Comparison of ENCODE assay signal across 8 cellular contexts in genomic region chr17:77420476-77420803, GRCh38.
DNase-seq lines count a peak whose midpoint lies in the region; ATAC-seq, FAIRE-seq and TF ChIP-seq lines count a peak whose summit lies in the region.

No MANE protein-coding gene starts in this region.

- H3K4me3 ChIP-seq in HepG2 (replicated peaks in 1 of 3; ENCODE audit: insufficient read depth in 1 of 3, low read depth in 2 of 3, low read length in 3 of 3) (no peak overlapping the region), suprapubic skin (no peak overlapping the region)

- no peak overlapping the region for H3K27ac ChIP-seq in HepG2 (ENCODE audit: extremely low read length, insufficient read depth, low read length)
- peak overlapping the region; percentile 20 for H3K27ac ChIP-seq in suprapubic skin

- TF ChIP-seq RAD21 in HepG2 (CRISPR knock-in tag; IDR thresholded peaks at IDR 0.05), result no peak

- no peak overlapping the region for H2AFZ ChIP-seq in HepG2 (ENCODE audit: low read length)

- no peak overlapping the region for H3K4me2 ChIP-seq in HepG2 (ENCODE audit: low read depth, low read length)

- H3K4me1 Mint-ChIP-seq in activated T-cell treated with anti-CD3 and anti-CD28 coated beads, Interleukin-2, amount 50 U/mL, for 4 hours (ENCODE audit: low read depth), result peaks cover 58% of the 10 kb centered on the region
- peaks cover 36% of the 10 kb centered on the region for H3K4me1 Mint-ChIP-seq in activated T-helper 2 cell treated with anti-CD3 and anti-CD28 coated beads, Interferon-gamma antibody, Interleukin-2, Interleukin-4, amounts not matched to agents 10 μg/mL and 5 μg/mL and 100 μg/mL, durations not matched to agents 14 hours and 24 hours and 36 hours (ENCODE audit: low read depth)

- H3K4me3 Mint-ChIP-seq in activated T-cell treated with anti-CD3 and anti-CD28 coated beads, Interleukin-2, amount 50 U/mL, for 4 hours, result peak overlapping the region; percentile 73
- peak overlapping the region; percentile 40 for H3K4me3 Mint-ChIP-seq in activated T-helper 2 cell treated with anti-CD3 and anti-CD28 coated beads, Interferon-gamma antibody, Interleukin-2, Interleukin-4, amounts not matched to agents 10 μg/mL and 5 μg/mL and 100 μg/mL, durations not matched to agents 14 hours and 24 hours and 36 hours (ENCODE audit: low read depth)

- 76% methylated on average over 5 of the region's 5 CpGs for WGBS in HepG2 (ENCODE audit: low lambda C conversion rate)
- WGBS in suprapubic skin, result 49% methylated on average over 5 of the region's 5 CpGs

- H3K4me1 ChIP-seq in HepG2 (ENCODE audit: insufficient read depth, low read length) (peaks cover 58% of the 10 kb centered on the region), suprapubic skin (peaks cover 82% of the 10 kb centered on the region)

- in situ Hi-C loops in HepG2 (cut with HindIII; ENCODE audit: extremely low pct_ligation_motif_present, low pct_unique_long_range_greater_than_20kb), result no loop called here

- H3K36me3 ChIP-seq in HepG2 (replicated peaks in 1 of 2; ENCODE audit: control insufficient read depth in 1 of 2, insufficient read depth in 2 of 2, low read length in 2 of 2) (peaks cover 46 to 72% of the 10 kb centered on the region in 2 experiments), suprapubic skin (no peaks in the 10 kb centered on the region)

- H3K9me3 Mint-ChIP-seq in activated T-cell treated with anti-CD3 and anti-CD28 coated beads, Interleukin-2, amount 50 U/mL, for 4 hours, result no peaks in the 10 kb centered on the region
- H3K9me3 Mint-ChIP-seq in activated T-helper 2 cell treated with anti-CD3 and anti-CD28 coated beads, Interferon-gamma antibody, Interleukin-2, Interleukin-4, amounts not matched to agents 10 μg/mL and 5 μg/mL and 100 μg/mL, durations not matched to agents 14 hours and 24 hours and 36 hours, result no peaks in the 10 kb centered on the region

- no peak overlapping the region for H3K9ac ChIP-seq in HepG2 (ENCODE audit: insufficient read depth, low read depth, low read length)

- intact Hi-C loops in activated T-helper 2 cell treated with anti-CD3 and anti-CD28 coated beads, Interferon-gamma antibody, Interleukin-2, Interleukin-4, amounts not matched to agents 10 μg/mL and 5 μg/mL and 100 μg/mL, durations not matched to agents 14 hours and 24 hours and 36 hours (cut with micrococcal nuclease), result no loop called here
- intact Hi-C loops in HepG2 (cut with micrococcal nuclease; ENCODE audit: unreplicated experiment), result no loop called here

- no peaks in the 10 kb centered on the region for H3K36me3 Mint-ChIP-seq in activated T-cell treated with anti-CD3 and anti-CD28 coated beads, Interleukin-2, amount 50 U/mL, for 4 hours (ENCODE audit: insufficient read depth)
- H3K36me3 Mint-ChIP-seq in activated T-helper 2 cell treated with anti-CD3 and anti-CD28 coated beads, Interferon-gamma antibody, Interleukin-2, Interleukin-4, amounts not matched to agents 10 μg/mL and 5 μg/mL and 100 μg/mL, durations not matched to agents 14 hours and 24 hours and 36 hours (ENCODE audit: low read depth), result peaks cover 8% of the 10 kb centered on the region

- H3K79me2 ChIP-seq in HepG2 (ENCODE audit: insufficient read depth, low read length), result peaks cover 36% of the 10 kb centered on the region

- TF ChIP-seq POLR2A in HepG2 (IDR thresholded peaks at IDR 0.05; ENCODE audit: insufficient read depth in 1 of 2, low read depth in 2 of 2, low read length in 2 of 2) (no peak), suprapubic skin (IDR thresholded peaks at IDR 0.05) (no peak)

- no peaks in the 10 kb centered on the region for H3K9me3 ChIP-seq in HepG2 (ENCODE audit: low read length)
- no peaks in the 10 kb centered on the region for H3K9me3 ChIP-seq in suprapubic skin

- peaks cover 74% of the 10 kb centered on the region for H4K20me1 ChIP-seq in HepG2 (ENCODE audit: insufficient read depth, low read length)

- CTCF ChIA-PET in HepG2 (lab: Yijun Ruan, JAX; ENCODE audit: low intra/inter-chr PET ratio, low total read pairs), result no interaction called here

- POLR2A ChIA-PET in HepG2 (lab: Yijun Ruan, JAX), result interaction anchor here (1.6 kb wide), 1 partner anchor 30 kb away, joined by 4 read pairs; no protein-coding TSS in a partner anchor

- peak overlapping the region; percentile 78 for H3K27ac Mint-ChIP-seq in activated T-helper 2 cell treated with anti-CD3 and anti-CD28 coated beads, Interferon-gamma antibody, Interleukin-2, Interleukin-4, amounts not matched to agents 10 μg/mL and 5 μg/mL and 100 μg/mL, durations not matched to agents 14 hours and 24 hours and 36 hours

- H3K27me3 ChIP-seq in HepG2 (ENCODE audit: control insufficient read depth in 1 of 2, insufficient read depth in 2 of 2, low read length in 2 of 2), result no peaks in the 10 kb centered on the region
- H3K27me3 ChIP-seq in suprapubic skin, result no peaks in the 10 kb centered on the region

- no TSS peak for BruUV-seq in HepG2 (replicated peaks; lab: Mats Ljungman, UMichigan)

- no peaks in the 10 kb centered on the region for H3K27me3 Mint-ChIP-seq in activated T-cell treated with anti-CD3 and anti-CD28 coated beads, Interleukin-2, amount 50 U/mL, for 4 hours (ENCODE audit: low read depth)
- no peaks in the 10 kb centered on the region for H3K27me3 Mint-ChIP-seq in activated T-helper 2 cell treated with anti-CD3 and anti-CD28 coated beads, Interferon-gamma antibody, Interleukin-2, Interleukin-4, amounts not matched to agents 10 μg/mL and 5 μg/mL and 100 μg/mL, durations not matched to agents 14 hours and 24 hours and 36 hours (ENCODE audit: low read depth)

- no peak for FAIRE-seq in HepG2 (lab: Jason Lieb, UNC)

- no peak for DNase-seq in activated T-cell treated with anti-CD3 and anti-CD28 coated beads, Interleukin-2, amount 50 U/mL, for 4 hours
- DNase-seq in activated T-cell treated with anti-CD3 and anti-CD28 coated beads, Interleukin-2, amount 50 U/mL, for 48 hours, result no peak
- DNase-seq in activated T-helper 2 cell treated with anti-CD3 and anti-CD28 coated beads, Interferon-gamma antibody, Interleukin-2, Interleukin-4, amounts not matched to agents 10 μg/mL and 5 μg/mL and 100 μg/mL, durations not matched to agents 14 hours and 24 hours and 36 hours (ENCODE audit: low spot score), result no peak
- DNase-seq in HepG2 (ENCODE audit: low spot score), result no peak
- DNase-seq in suprapubic skin (ENCODE audit: low spot score in 2 of 2), result no peak
- DNase-seq in NCI-H2227 (lab: John Stamatoyannopoulos, UW; ENCODE audit: unreplicated experiment), result no peak
- DNase-seq in NCI-H187 (lab: John Stamatoyannopoulos, UW), result no peak
- no peak for DNase-seq in C1 segment of cervical spinal cord (lab: John Stamatoyannopoulos, UW)

- no peak for TF ChIP-seq CTCF in HepG2 (CRISPR knock-in tag; IDR thresholded peaks at IDR 0.05)
- TF ChIP-seq CTCF in suprapubic skin (IDR thresholded peaks at IDR 0.05), result no peak

- TF ChIP-seq EP300 in HepG2 (IDR thresholded peaks at IDR 0.05; ENCODE audit: low read depth in 2 of 2, low read length in 2 of 2) (no peak), HepG2 (CRISPR knock-in tag; IDR thresholded peaks at IDR 0.05; ENCODE audit: borderline replicate concordance) (no peak), suprapubic skin (IDR thresholded peaks at IDR 0.05) (no peak)

- no peak for ATAC-seq in activated T-cell treated with anti-CD3 and anti-CD28 coated beads, Interleukin-2, amount 50 U/mL, for 4 hours
- peak; percentile 9; the same call in 2 of the 3 replicates for ATAC-seq in HepG2

TF ChIP-seq in HepG2, 621 proteins besides CTCF, POLR2A, EP300 and RAD21:
- TF ChIP-seq ZNF790 (CRISPR knock-in tag; IDR thresholded peaks at IDR 0.05; ENCODE audit: borderline replicate concordance), result no peak
- TF ChIP-seq ZNF441 (CRISPR knock-in tag; IDR thresholded peaks at IDR 0.05; ENCODE audit: borderline replicate concordance), result no peak
- TF ChIP-seq FOXO4 (CRISPR knock-in tag; conservative IDR thresholded peaks at IDR 0.05), result no peak
- TF ChIP-seq BRD4 (CRISPR knock-in tag; IDR thresholded peaks at IDR 0.05), result no peak
